ENCODE assay signal across 8 cellular contexts in the genomic region with DNA sequence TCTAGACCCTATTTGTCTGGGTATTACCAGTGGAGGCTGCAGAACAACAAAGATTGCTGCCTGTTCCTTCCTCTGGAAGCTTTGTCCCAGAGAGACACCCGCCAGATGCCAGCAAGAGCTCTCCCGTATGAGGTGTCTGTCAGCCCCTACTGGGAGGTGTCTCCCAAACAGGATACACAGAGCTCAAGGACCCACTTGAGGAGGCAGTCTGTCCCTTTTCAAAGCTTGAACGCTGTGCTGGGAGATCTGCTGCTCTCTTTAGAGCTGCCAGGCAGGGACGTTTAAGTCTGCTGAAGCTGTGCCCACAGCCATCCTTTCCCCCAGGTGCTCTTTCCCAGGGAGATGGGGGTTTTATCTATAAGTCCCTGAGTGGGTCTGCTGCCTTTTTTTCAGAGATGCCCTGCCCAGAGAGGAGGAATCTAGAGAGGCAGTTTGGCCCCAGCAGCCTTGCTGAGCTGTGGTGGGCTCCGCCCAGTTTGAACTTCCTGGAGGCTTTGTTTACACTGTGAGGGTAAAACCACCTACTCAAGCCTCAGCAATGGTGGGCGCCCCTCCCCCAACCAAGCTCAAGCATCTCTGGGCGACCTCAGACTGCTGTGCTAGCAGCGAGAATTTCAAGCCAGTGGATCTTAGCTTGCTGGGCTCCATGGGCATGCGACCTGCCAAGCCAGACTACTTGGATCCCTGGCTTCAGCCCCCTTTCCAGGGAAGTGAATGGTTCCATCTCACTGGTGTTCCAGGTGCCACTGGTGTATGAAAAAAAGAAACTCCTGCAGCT. TPM values are rescaled to one million over a fixed set of nuclear protein-coding genes. Genes with fewer than 3 reads are reported as not detected.
DNase-seq lines count a peak whose midpoint lies in the region; ATAC-seq and TF ChIP-seq lines count a peak whose summit lies in the region.
"Not testable (repeated sequence)": the region's sequence is repeated elsewhere in the genome, so short reads cannot be mapped to it uniquely, and the experiment has no call there.

No MANE protein-coding gene starts in this region.

- peak in 1 of 2 donors; percentile 39 for ATAC-seq in activated T-cell treated with anti-CD3 and anti-CD28 coated beads, Interleukin-2, amount 50 U/mL, for 4 hours
- ATAC-seq in mucosa of descending colon: peak; percentile 26

- not testable (repeated sequence) for H3K27me3 Mint-ChIP-seq in activated T-cell treated with anti-CD3 and anti-CD28 coated beads, Interleukin-2, amount 50 U/mL, for 4 hours (ENCODE audit: low read depth)

- H3K4me1 ChIP-seq in BLaER1: peaks cover 35% of the 10 kb centered on the region
- H3K4me1 ChIP-seq in HUES6 (ENCODE audit: control insufficient read depth, insufficient read depth, low read length): peaks cover 10% of the 10 kb centered on the region
- not testable (repeated sequence) for H3K4me1 ChIP-seq in colonic mucosa; mucosa of descending colon (ENCODE audit: low read depth)

- not testable (repeated sequence) for H3K36me3 ChIP-seq in BLaER1; HUES6 (ENCODE audit: control insufficient read depth, insufficient read depth, low read length); WERI-Rb-1; colonic mucosa; mucosa of descending colon (ENCODE audit: low read depth)

- peaks cover 59% of the 10 kb centered on the region for H3K4me1 Mint-ChIP-seq in activated T-cell treated with anti-CD3 and anti-CD28 coated beads, Interleukin-2, amount 50 U/mL, for 4 hours (ENCODE audit: low read depth)

- H3K9me3 Mint-ChIP-seq in activated T-cell treated with anti-CD3 and anti-CD28 coated beads, Interleukin-2, amount 50 U/mL, for 4 hours: peaks cover 36% of the 10 kb centered on the region

- peaks cover 18% of the 10 kb centered on the region for H3K9me3 ChIP-seq in BLaER1
- H3K9me3 ChIP-seq in HUES6 (ENCODE audit: control insufficient read depth, insufficient read depth, low read depth, low read length); WERI-Rb-1 (ENCODE audit: severe bottlenecking); colonic mucosa; mucosa of descending colon: not testable (repeated sequence)

- peak overlapping the region; percentile 75 for H3K4me2 ChIP-seq in BLaER1

- H3K4me3 Mint-ChIP-seq in activated T-cell treated with anti-CD3 and anti-CD28 coated beads, Interleukin-2, amount 50 U/mL, for 4 hours: not testable (repeated sequence)

- H3K4me3 ChIP-seq in BLaER1 (0 out of 2 replicates have a peak overlapping the region, but pooled peaks have one; percentile 7), HUES6 (ENCODE audit: low read depth, low read length) (0 out of 2 replicates have a peak overlapping the region, but pooled peaks have one; percentile 6)
- not testable (repeated sequence) for H3K4me3 ChIP-seq in WERI-Rb-1 (ENCODE audit: low read depth, low read length); colonic mucosa; mucosa of descending colon

- not testable (repeated sequence) for H4K20me1 ChIP-seq in BLaER1

- H3K9ac ChIP-seq in BLaER1 (peak overlapping the region; percentile 53; the same call in 1 of the 2 replicates), HUES6 (ENCODE audit: low read length) (peak overlapping the region; percentile 7)
- H3K9ac ChIP-seq in colonic mucosa (ENCODE audit: low read depth in 2 of 2, low read length in 2 of 2): not testable (repeated sequence)

- H3K27me3 ChIP-seq in BLaER1; HUES6 (ENCODE audit: control insufficient read depth, insufficient read depth, low read length); WERI-Rb-1 (ENCODE audit: insufficient read depth, low read depth, severe bottlenecking); colonic mucosa: not testable (repeated sequence)

- not testable (repeated sequence) for TF ChIP-seq CTCF in WERI-Rb-1 (IDR thresholded peaks at IDR 0.05; ENCODE audit: low read depth, low read length); colonic mucosa (IDR thresholded peaks at IDR 0.05); mucosa of descending colon (IDR thresholded peaks at IDR 0.05)

- H3K27ac ChIP-seq in BLaER1 (peak overlapping the region; percentile 83), HUES6 (ENCODE audit: low read depth, low read length) (0 out of 2 replicates have a peak overlapping the region, but pooled peaks have one; percentile 22)
- not testable (repeated sequence) for H3K27ac ChIP-seq in WERI-Rb-1, colonic mucosa

- peaks cover 27% of the 10 kb centered on the region for H3K36me3 Mint-ChIP-seq in activated T-cell treated with anti-CD3 and anti-CD28 coated beads, Interleukin-2, amount 50 U/mL, for 4 hours (ENCODE audit: insufficient read depth)

- DNase-seq in NCI-H748 (lab: John Stamatoyannopoulos, UW; ENCODE audit: unreplicated experiment) (peak; percentile 68), WERI-Rb-1 (peak; percentile 16), colonic mucosa (peak; percentile 47), mucosa of descending colon (peak; percentile 61 to 89 (median 66))
- DNase-seq in activated T-cell treated with anti-CD3 and anti-CD28 coated beads, Interleukin-2, amount 50 U/mL, for 4 hours: peak; percentile 52
- DNase-seq in stimulated activated CD8-positive, alpha-beta memory T cell treated with anti-CD3 and anti-CD28 coated beads, Interleukin-12 subunit alpha, Interleukin-12 subunit beta, amount 100 ng/mL, for 24 hours (ENCODE audit: extremely low read depth): peak; percentile 30

- intact Hi-C loops in colonic mucosa (cut with DNase I); mucosa of descending colon (cut with DNase I, micrococcal nuclease): not testable (repeated sequence)

RNA-seq across cellular contexts. Expression of gene DDIAS, which starts 54.3 kb away (rescaled TPM):
- 10 to 100 TPM; 15.2 to 20.0 (median 19.5) TPM for total RNA-seq in activated T-cell treated with anti-CD3 and anti-CD28 coated beads, Interleukin-2, amount 50 U/mL, for 4 hours
- total RNA-seq in colonic mucosa: 1 to 10 TPM; 2.5 to 7.8 TPM
- 1 to 10 TPM in 2 of 3 donors, under 1 TPM in 1; 0.87 to 4.4 (median 1.2) TPM for total RNA-seq in mucosa of descending colon

RNA-seq across cellular contexts. Expression of gene PRCP, which starts 55.6 kb away (rescaled TPM):
- 10 to 100 TPM; 11.8 to 15.5 (median 13.8) TPM for total RNA-seq in activated T-cell treated with anti-CD3 and anti-CD28 coated beads, Interleukin-2, amount 50 U/mL, for 4 hours
- total RNA-seq in colonic mucosa (10 to 100 TPM; 24.9 to 41.3 TPM), mucosa of descending colon (10 to 100 TPM; 29.6 to 35.6 (median 30.8) TPM)

Comparison
In these comparisons a context has a peak if more than half of its experiments do, and no peak if none do; other contexts are left out.
1. DNase-seq: peak in every context shown above with its lines; median percentile 68 in NCI-H748; 66 in mucosa of descending colon; 52 in activated T-cell treated with anti-CD3 and anti-CD28 coated beads, Interleukin-2, amount 50 U/mL, for 4 hours; 47 in colonic mucosa; 30 in stimulated activated CD8-positive, alpha-beta memory T cell treated with anti-CD3 and anti-CD28 coated beads, Interleukin-12 subunit alpha, Interleukin-12 subunit beta, amount 100 ng/mL, for 24 hours; 16 in WERI-Rb-1.